8 cellular contexts compared by ENCODE assay signal in the genomic region with DNA sequence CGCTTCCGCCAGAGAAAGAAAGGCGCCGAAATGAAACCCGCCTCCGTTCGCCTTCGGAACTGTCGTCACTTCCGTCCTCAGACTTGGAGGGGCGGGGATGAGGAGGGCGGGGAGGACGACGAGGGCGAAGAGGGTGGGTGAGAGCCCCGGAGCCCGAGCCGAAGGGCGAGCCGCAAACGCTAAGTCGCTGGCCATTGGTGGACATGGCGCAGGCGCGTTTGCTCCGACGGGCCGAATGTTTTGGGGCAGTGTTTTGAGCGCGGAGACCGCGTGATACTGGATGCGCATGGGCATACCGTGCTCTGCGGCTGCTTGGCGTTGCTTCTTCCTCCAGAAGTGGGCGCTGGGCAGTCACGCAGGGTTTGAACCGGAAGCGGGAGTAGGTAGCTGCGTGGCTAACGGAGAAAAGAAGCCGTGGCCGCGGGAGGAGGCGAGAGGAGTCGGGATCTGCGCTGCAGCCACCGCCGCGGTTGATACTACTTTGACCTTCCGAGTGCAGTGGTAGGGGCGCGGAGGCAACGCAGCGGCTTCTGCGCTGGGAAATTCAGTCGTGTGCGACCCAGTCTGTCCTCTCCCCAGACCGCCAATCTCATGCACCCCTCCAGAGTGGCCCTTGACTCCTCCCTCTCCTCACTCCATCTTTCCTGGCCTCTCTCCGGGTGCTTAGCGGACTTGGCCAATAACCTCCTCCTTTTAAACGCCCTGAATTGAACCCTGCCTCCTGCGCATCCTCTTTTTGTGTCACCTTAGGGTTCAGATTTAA. TPM values are rescaled to one million over a fixed set of nuclear protein-coding genes. Genes with fewer than 3 reads are reported as not detected.
DNase-seq lines count a peak whose midpoint lies in the region; ATAC-seq and TF ChIP-seq lines count a peak whose summit lies in the region.

A gene with protein sequence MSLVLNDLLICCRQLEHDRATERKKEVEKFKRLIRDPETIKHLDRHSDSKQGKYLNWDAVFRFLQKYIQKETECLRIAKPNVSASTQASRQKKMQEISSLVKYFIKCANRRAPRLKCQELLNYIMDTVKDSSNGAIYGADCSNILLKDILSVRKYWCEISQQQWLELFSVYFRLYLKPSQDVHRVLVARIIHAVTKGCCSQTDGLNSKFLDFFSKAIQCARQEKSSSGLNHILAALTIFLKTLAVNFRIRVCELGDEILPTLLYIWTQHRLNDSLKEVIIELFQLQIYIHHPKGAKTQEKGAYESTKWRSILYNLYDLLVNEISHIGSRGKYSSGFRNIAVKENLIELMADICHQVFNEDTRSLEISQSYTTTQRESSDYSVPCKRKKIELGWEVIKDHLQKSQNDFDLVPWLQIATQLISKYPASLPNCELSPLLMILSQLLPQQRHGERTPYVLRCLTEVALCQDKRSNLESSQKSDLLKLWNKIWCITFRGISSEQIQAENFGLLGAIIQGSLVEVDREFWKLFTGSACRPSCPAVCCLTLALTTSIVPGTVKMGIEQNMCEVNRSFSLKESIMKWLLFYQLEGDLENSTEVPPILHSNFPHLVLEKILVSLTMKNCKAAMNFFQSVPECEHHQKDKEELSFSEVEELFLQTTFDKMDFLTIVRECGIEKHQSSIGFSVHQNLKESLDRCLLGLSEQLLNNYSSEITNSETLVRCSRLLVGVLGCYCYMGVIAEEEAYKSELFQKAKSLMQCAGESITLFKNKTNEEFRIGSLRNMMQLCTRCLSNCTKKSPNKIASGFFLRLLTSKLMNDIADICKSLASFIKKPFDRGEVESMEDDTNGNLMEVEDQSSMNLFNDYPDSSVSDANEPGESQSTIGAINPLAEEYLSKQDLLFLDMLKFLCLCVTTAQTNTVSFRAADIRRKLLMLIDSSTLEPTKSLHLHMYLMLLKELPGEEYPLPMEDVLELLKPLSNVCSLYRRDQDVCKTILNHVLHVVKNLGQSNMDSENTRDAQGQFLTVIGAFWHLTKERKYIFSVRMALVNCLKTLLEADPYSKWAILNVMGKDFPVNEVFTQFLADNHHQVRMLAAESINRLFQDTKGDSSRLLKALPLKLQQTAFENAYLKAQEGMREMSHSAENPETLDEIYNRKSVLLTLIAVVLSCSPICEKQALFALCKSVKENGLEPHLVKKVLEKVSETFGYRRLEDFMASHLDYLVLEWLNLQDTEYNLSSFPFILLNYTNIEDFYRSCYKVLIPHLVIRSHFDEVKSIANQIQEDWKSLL (N-terminal part only) (plus strand): TSS at position 382 of the 763 bp plus-strand sequence. CDS start 4,558 bp downstream, outside the sequence.

- no peaks in the 10 kb centered on the region for H3K36me3 ChIP-seq in right lobe of liver

- TF ChIP-seq CTCF in dorsolateral prefrontal cortex (IDR thresholded peaks at IDR 0.05 in 54 of 56, conservative IDR thresholded peaks at IDR 0.05 in 2 of 56; ENCODE audit: low read depth in 1 of 56, partially characterized antibody in 56 of 56) (peak in 55 of 56 donors; percentile 52 to 89 (median 77)), right lobe of liver (IDR thresholded peaks at IDR 0.05) (peak; percentile 53 to 82 (median 76))

- no peaks in the 10 kb centered on the region for H3K9me3 ChIP-seq in right lobe of liver

- H3K4me3 ChIP-seq in dorsolateral prefrontal cortex = peak within 1 kb of the TSS; percentile 67 to 98 (median 89)
- H3K4me3 ChIP-seq in right lobe of liver = peak within 1 kb of the TSS; percentile 65 to 90 (median 78)

- WGBS in right lobe of liver (ENCODE audit: insufficient coverage, low coverage, low lambda C conversion rate, missing lambda C conversion rate) = 0% methylated on average over 11 of the region's 64 CpGs

- peaks cover 0 to 20% (median 0%) of the 10 kb centered on the region in 4 donors for H3K4me1 ChIP-seq in right lobe of liver

- ATAC-seq in GM19372 (IDR thresholded peaks at IDR 0.05; ENCODE audit: low read depth, unreplicated experiment) = peak; percentile 72
- peak; percentile 66 for ATAC-seq in HG03558 (IDR thresholded peaks at IDR 0.05; ENCODE audit: extremely low read depth, unreplicated experiment)
- peak; percentile 94 to 98 (median 96) for ATAC-seq in right lobe of liver

- peak; percentile 21 for TF ChIP-seq POLR2A in right lobe of liver (IDR thresholded peaks at IDR 0.05)

- intact Hi-C loops in dorsolateral prefrontal cortex (cut with DNase I) = loop anchor here (2.0 to 5.0 kb wide), 7 partner anchors 101 to 442 kb away; a partner anchor contains a TSS
- intact Hi-C loops in right lobe of liver (cut with DNase I) = no loop called here

- H3K27ac ChIP-seq in dorsolateral prefrontal cortex = peak within 1 kb of the TSS; percentile 73 to 99 (median 94)
- peak within 1 kb of the TSS; percentile 86 to 91 (median 89) for H3K27ac ChIP-seq in right lobe of liver

- H3K27me3 ChIP-seq in dorsolateral prefrontal cortex (no peaks in the 10 kb centered on the region), right lobe of liver (no peaks in the 10 kb centered on the region)

- peak; percentile 100 for DNase-seq in CD1c-positive myeloid dendritic cell (ENCODE audit: extremely low spot score)
- DNase-seq in NCI-H748 (lab: John Stamatoyannopoulos, UW; ENCODE audit: unreplicated experiment) = peak; percentile 97
- DNase-seq in activated CD4-positive, alpha-beta T cell treated with anti-CD3 and anti-CD28 coated beads, Interleukin-2, amount 50 U/mL, for 24 hours (ENCODE audit: low read depth in 1 of 2, low spot score in 1 of 2) = peak; percentile 95 to 97
- DNase-seq in dorsolateral prefrontal cortex = peak; percentile 98 to 100 (median 99)
- DNase-seq in right lobe of liver = peak; percentile 99 to 100 (median 100)
- peak; percentile 94 to 97 for DNase-seq in stimulated activated CD4-positive, alpha-beta T cell treated with anti-CD3 and anti-CD28 coated beads, Interleukin-4, amount 100 ng/mL, for 4 hours

RNA-seq across cellular contexts. Expression of the gene that starts here (rescaled TPM):
- total RNA-seq in dorsolateral prefrontal cortex (100 to 1,000 TPM in 62 of 120 experiments, 10 to 100 TPM in 58; 65.2 to 179 (median 100) TPM), right lobe of liver (10 to 100 TPM; 24.9 to 47.1 (median 32.4) TPM)

Comparison
In these comparisons a context has a peak if more than half of its experiments do, and no peak if none do; other contexts are left out.
1. Peak in every context shown above with its lines: DNase-seq, ATAC-seq, H3K4me3 ChIP-seq and H3K27ac ChIP-seq.
2. intact Hi-C loops: an anchor here in dorsolateral prefrontal cortex (2.0 to 5.0 kb wide); none called in right lobe of liver.